2 cellular contexts compared by ENCODE assay signal in genomic region chr22:39039306-39040126, GRCh38.
TF ChIP-seq lines count a peak whose summit lies in the region.

No MANE protein-coding gene starts in this region.

TF ChIP-seq in HCT116, 20 proteins besides CTCF, POLR2A, EP300 and RAD21:
- no peak for TF ChIP-seq ZBTB33 (IDR thresholded peaks at IDR 0.05; ENCODE audit: extremely low read depth, insufficient replicate concordance, low read length)
- no peak for TF ChIP-seq EZH2 (IDR thresholded peaks at IDR 0.05)
- no peak for TF ChIP-seq ZNF274 (IDR thresholded peaks at IDR 0.05; ENCODE audit: low read depth, low read length)
- no peak for TF ChIP-seq SRF (IDR thresholded peaks at IDR 0.05; ENCODE audit: low read depth)
- TF ChIP-seq EZH2phosphoT487 (IDR thresholded peaks at IDR 0.05; ENCODE audit: borderline replicate concordance) = no peak
- TF ChIP-seq ZFX (IDR thresholded peaks at IDR 0.05) = no peak
- no peak for TF ChIP-seq POLR2AphosphoS5 (IDR thresholded peaks at IDR 0.05; ENCODE audit: low read depth, low read length)
- no peak for TF ChIP-seq CBX3 (IDR thresholded peaks at IDR 0.05; ENCODE audit: low read depth)
- TF ChIP-seq REST (IDR thresholded peaks at IDR 0.05; ENCODE audit: low read depth) = no peak
- TF ChIP-seq YY1 (IDR thresholded peaks at IDR 0.05; ENCODE audit: extremely low read depth, insufficient replicate concordance, low read depth, low read length) = no peak
- TF ChIP-seq EGR1 (IDR thresholded peaks at IDR 0.05; ENCODE audit: low read depth) = no peak
- no peak for TF ChIP-seq JUND (IDR thresholded peaks at IDR 0.05)
- TF ChIP-seq ELF1 (IDR thresholded peaks at IDR 0.05; ENCODE audit: borderline replicate concordance, low read depth) = no peak
- no peak for TF ChIP-seq TCF7L2 (IDR thresholded peaks at IDR 0.05; ENCODE audit: borderline replicate concordance, extremely low read depth, insufficient read depth, insufficient read length)
- no peak for TF ChIP-seq CEBPB (IDR thresholded peaks at IDR 0.05; ENCODE audit: low read depth)
- TF ChIP-seq ATF3 (IDR thresholded peaks at IDR 0.05) = no peak
- no peak for TF ChIP-seq SIN3A (IDR thresholded peaks at IDR 0.05; ENCODE audit: low read depth)
- TF ChIP-seq FOSL1 (IDR thresholded peaks at IDR 0.05; ENCODE audit: low read depth) = no peak
- TF ChIP-seq SP1 (IDR thresholded peaks at IDR 0.05; ENCODE audit: low read depth) = no peak

TF ChIP-seq in K562, 482 proteins besides CTCF, POLR2A, EP300 and RAD21:
- TF ChIP-seq THRAP3 (IDR thresholded peaks at IDR 0.05; ENCODE audit: borderline replicate concordance) = 0 out of 2 replicates have a peak, but pooled peaks have one; percentile 52
- 0 out of 2 replicates have a peak, but pooled peaks have one; percentile 30 for TF ChIP-seq ZBTB40 (IDR thresholded peaks at IDR 0.05)
- TF ChIP-seq ZBTB40 (CRISPR knock-in tag; IDR thresholded peaks at IDR 0.05) = no peak
- no peak for TF ChIP-seq HDAC3 (IDR thresholded peaks at IDR 0.05; ENCODE audit: borderline replicate concordance, partially characterized antibody)
- 0 out of 4 replicates have a peak, but pooled peaks of 1 of the 2 experiments have one; percentile 62 for TF ChIP-seq MLLT1 (IDR thresholded peaks at IDR 0.05)
- no peak for TF ChIP-seq TAF7 (tag; IDR thresholded peaks at IDR 0.05)
